In the genomic region with DNA sequence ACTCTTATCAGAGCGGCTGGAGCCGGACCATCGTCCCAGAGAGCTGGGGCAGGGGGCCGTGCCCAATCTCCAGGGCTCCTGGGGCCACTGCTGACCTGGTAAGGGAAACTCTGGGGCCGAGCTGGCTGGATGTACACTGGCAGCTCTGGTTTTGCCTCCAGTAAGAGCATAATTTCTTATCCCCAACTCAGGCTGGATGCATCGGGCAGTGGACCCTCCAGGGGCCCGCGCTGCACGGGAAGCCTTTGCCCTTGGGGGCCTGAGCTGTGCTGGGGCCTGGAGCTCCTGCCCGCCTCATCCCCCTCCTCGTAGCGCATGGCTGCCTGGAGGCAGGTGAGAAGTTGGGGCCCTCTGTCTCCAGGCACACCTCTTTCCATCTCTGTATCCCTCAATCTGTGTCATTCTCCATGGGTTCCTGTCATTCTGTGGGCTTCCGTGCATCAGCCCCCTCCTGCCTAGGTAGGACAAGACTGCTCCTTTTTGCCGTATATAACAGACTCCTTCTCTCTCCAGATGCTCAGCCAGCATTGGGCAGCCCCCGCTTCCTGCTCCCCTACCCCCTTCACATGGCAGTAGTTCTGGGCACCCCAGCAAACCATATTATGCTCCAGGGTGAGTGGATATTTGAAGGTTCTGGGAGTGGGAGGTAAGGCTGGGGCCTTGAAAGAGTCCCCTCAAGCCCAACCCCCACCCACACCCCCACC, we compare ENCODE assay signal across 8 cellular contexts. TPM values are rescaled to one million over a fixed set of nuclear protein-coding genes. Genes with fewer than 3 reads are reported as not detected.
DNase-seq lines count a peak whose midpoint lies in the region; ATAC-seq and TF ChIP-seq lines count a peak whose summit lies in the region.

No MANE protein-coding gene starts in this region.

- DNase-seq in heart right ventricle, result no peak
- DNase-seq in cardiac septum (ENCODE audit: low spot score), result no peak
- DNase-seq in breast epithelium (ENCODE audit: low spot score in 2 of 2), result peak in 1 of 2 donors; percentile 47
- no peak for DNase-seq in mesothelial cell of epicardium (ENCODE audit: low spot score in 2 of 2, unreplicated experiment in 2 of 2)
- no peak for DNase-seq in vagina (ENCODE audit: extremely low spot score in 2 of 2)
- no peak for DNase-seq in NCI-H526 (lab: John Stamatoyannopoulos, UW)
- DNase-seq in left lobe of liver (ENCODE audit: low spot score), result no peak
- DNase-seq in cerebellar nuclear complex (lab: John Stamatoyannopoulos, UW), result no peak

- H3K4me3 Mint-ChIP-seq in mesothelial cell of epicardium, result peak overlapping the region; percentile 95

- H3K27ac ChIP-seq in heart right ventricle, result peak overlapping the region in 9 of 10 donors; percentile 90 to 100 (median 98)
- peak overlapping the region; percentile 96 to 98 for H3K27ac ChIP-seq in breast epithelium
- peak overlapping the region; percentile 99 for H3K27ac ChIP-seq in vagina

- H3K36me3 Mint-ChIP-seq in mesothelial cell of epicardium, result peaks cover 11% of the 10 kb centered on the region

- no peaks in the 10 kb centered on the region for H3K9me3 ChIP-seq in heart right ventricle
- no peaks in the 10 kb centered on the region for H3K9me3 ChIP-seq in breast epithelium
- no peaks in the 10 kb centered on the region for H3K9me3 ChIP-seq in vagina

- TF ChIP-seq POLR2A in breast epithelium (IDR thresholded peaks at IDR 0.05) (no peak), vagina (IDR thresholded peaks at IDR 0.05) (no peak)

- TF ChIP-seq CTCF in heart right ventricle (IDR thresholded peaks at IDR 0.05) (no peak), breast epithelium (IDR thresholded peaks at IDR 0.05) (no peak), mesothelial cell of epicardium (IDR thresholded peaks at IDR 0.05; ENCODE audit: unreplicated experiment) (no peak), vagina (IDR thresholded peaks at IDR 0.05) (no peak)

- 72 to 75% methylated on average over 15 of the region's 15 CpGs for WGBS in heart right ventricle, 2 donors

- ATAC-seq in heart right ventricle (no peak), left lobe of liver (no peak)

- H3K4me1 ChIP-seq in heart right ventricle (peaks cover 12 to 38% (median 28%) of the 10 kb centered on the region in 9 donors), breast epithelium (peaks cover 4 to 15% of the 10 kb centered on the region in 2 donors), vagina (peaks cover 44% of the 10 kb centered on the region)

- peak overlapping the region; percentile 99 for H3K27ac Mint-ChIP-seq in mesothelial cell of epicardium

- H3K9me3 Mint-ChIP-seq in mesothelial cell of epicardium, result no peaks in the 10 kb centered on the region

- peak overlapping the region in 9 of 10 donors; percentile 68 to 90 (median 76) for H3K4me3 ChIP-seq in heart right ventricle
- H3K4me3 ChIP-seq in breast epithelium, result peak overlapping the region; percentile 55 to 88 (median 68)
- peak overlapping the region; percentile 58 to 69 for H3K4me3 ChIP-seq in vagina

- intact Hi-C loops in heart right ventricle (cut with DNase I), result loop anchor here in 1 of 10 donors (10.0 kb wide), 1 partner anchor 309 kb away; a partner anchor contains a TSS
- intact Hi-C loops in cardiac septum (cut with DNase I), result loop anchor here (5.0 kb wide), 1 partner anchor 443 kb away; a partner anchor contains a TSS
- intact Hi-C loops in breast epithelium (cut with DNase I; ENCODE audit: low total_unique reads), result no loop called here
- intact Hi-C loops in vagina (cut with DNase I), result no loop called here

- peaks cover 0 to 60% (median 38%) of the 10 kb centered on the region in 9 donors for H3K36me3 ChIP-seq in heart right ventricle
- no peaks in the 10 kb centered on the region for H3K36me3 ChIP-seq in breast epithelium
- peaks cover 0 to 44% of the 10 kb centered on the region in 2 donors for H3K36me3 ChIP-seq in vagina

- H3K27me3 ChIP-seq in heart right ventricle (no peaks in the 10 kb centered on the region), breast epithelium (no peaks in the 10 kb centered on the region), vagina (no peaks in the 10 kb centered on the region)

- peaks cover 25% of the 10 kb centered on the region for H3K4me1 Mint-ChIP-seq in mesothelial cell of epicardium

- no peaks in the 10 kb centered on the region for H3K27me3 Mint-ChIP-seq in mesothelial cell of epicardium (ENCODE audit: low read depth)

RNA-seq across cellular contexts. Expression of a gene that starts 9.4 kb away (rescaled TPM):
- total RNA-seq in heart right ventricle, result 10 to 100 TPM; 12.3 to 47.4 (median 19.3) TPM
- 100 to 1,000 TPM; 121 to 298 TPM for polyA plus RNA-seq in heart right ventricle
- 14.7 TPM for total RNA-seq in cardiac septum
- total RNA-seq in breast epithelium, result 10 to 100 TPM in 1 of 3 donors, 1 to 10 TPM in 2; 4.8 to 21.0 (median 5.7) TPM
- 12.3 to 15.4 TPM (median 15.2 TPM) in 3 replicates for total RNA-seq in mesothelial cell of epicardium
- 26.3 TPM for total RNA-seq in vagina
- total RNA-seq in left lobe of liver, result 1.3 TPM

RNA-seq across cellular contexts. Expression of a gene that starts 11.5 kb away (rescaled TPM):
- total RNA-seq in heart right ventricle (10 to 100 TPM; 18.0 to 35.4 (median 26.9) TPM), cardiac septum (22.1 TPM), breast epithelium (10 to 100 TPM in 2 of 3 donors, 1 to 10 TPM in 1; 6.4 to 89.7 (median 10.5) TPM), mesothelial cell of epicardium (88.4 to 96.3 TPM (median 94.4 TPM) in 3 replicates), vagina (12.5 TPM), left lobe of liver (18.1 TPM)
- polyA plus RNA-seq in heart right ventricle, result 10 to 100 TPM in 1 of 2 donors, 1 to 10 TPM in 1; 5.2 to 17.6 TPM

RNA-seq across cellular contexts. Expression of a gene that starts 11.8 kb away (rescaled TPM):
- total RNA-seq in heart right ventricle (100 to 1,000 TPM in 1 of 10 donors, 10 to 100 TPM in 9; 59.2 to 115 (median 73.0) TPM), cardiac septum (68.8 TPM), breast epithelium (10 to 100 TPM; 84.7 to 92.4 (median 89.9) TPM), mesothelial cell of epicardium (63.9 to 67.2 TPM (median 66.4 TPM) in 3 replicates), vagina (83.5 TPM), left lobe of liver (33.5 TPM)
- polyA plus RNA-seq in heart right ventricle, result 100 to 1,000 TPM; 108 to 167 TPM

RNA-seq across cellular contexts. Expression of a gene that starts 12.3 kb away (rescaled TPM):
- 10 to 100 TPM; 12.7 to 20.1 (median 16.0) TPM for total RNA-seq in heart right ventricle
- polyA plus RNA-seq in heart right ventricle, result 10 to 100 TPM; 10.0 to 11.6 TPM
- 12.2 TPM for total RNA-seq in cardiac septum
- 10 to 100 TPM in 2 of 3 donors, 1 to 10 TPM in 1; 8.2 to 20.5 (median 13.4) TPM for total RNA-seq in breast epithelium
- total RNA-seq in mesothelial cell of epicardium, result 12.5 to 13.0 TPM (median 13.0 TPM) in 3 replicates
- total RNA-seq in vagina, result 4.4 TPM
- 12.4 TPM for total RNA-seq in left lobe of liver

RNA-seq across cellular contexts. Expression of a gene that starts 43.1 kb away (rescaled TPM):
- total RNA-seq in heart right ventricle (10 to 100 TPM in 5 of 10 donors, 1 to 10 TPM in 5; 8.2 to 22.0 (median 10.4) TPM), cardiac septum (14.2 TPM), breast epithelium (10 to 100 TPM; 47.5 to 99.0 (median 90.0) TPM), mesothelial cell of epicardium (333 to 339 TPM (median 337 TPM) in 3 replicates), vagina (128 TPM), left lobe of liver (5.7 TPM)
- polyA plus RNA-seq in heart right ventricle, result 10 to 100 TPM; 13.7 to 29.0 TPM
